ENCODE assay signal across 11 cellular contexts in genomic region chr1:205744403-205744802, GRCh38.
"Had no signal": no experiment of that assay in that cellular context is flagged by ENCODE, and none has a peak within 500 bp of the region (broad histone marks: within the 10 kb centered on the region; RNA-seq: fewer than 3 reads in every experiment).

No MANE protein-coding gene starts in this region.

- H3K9ac ChIP-seq: parathyroid adenoma had no signal

- H3K27me3 ChIP-seq: esophagus muscularis mucosa, thyroid gland, vagina had no signal

- DNase-seq: activated B cell treated with CpG ODN at 0.5 μM for 24 hours; activated CD4-positive, alpha-beta T cell treated with anti-CD3 and anti-CD28 coated beads, Interleukin-2, amount 10 ng/mL, durations not matched to agents 7 days and 5 days; activated T-cell treated with anti-CD3 and anti-CD28 coated beads, Interleukin-2, amount 50 U/mL, for 1 hour; anterior cingulate cortex; mesenchymal stem cell; retina; thyroid gland had no signal

- H3K9me3 ChIP-seq: esophagus muscularis mucosa, thyroid gland, vagina had no signal

- H3K36me3 ChIP-seq: vagina had no signal

- H3K9me3 Mint-ChIP-seq: activated B cell treated with CpG ODN at 0.5 μM for 24 hours; activated CD4-positive, alpha-beta T cell treated with anti-CD3 and anti-CD28 coated beads, Interleukin-2, amount 10 ng/mL, durations not matched to agents 7 days and 5 days; activated naive CD4-positive, alpha-beta T cell treated with anti-CD3 and anti-CD28 coated beads, Interleukin-2, amount 50 U/mL, for 24 hours had no signal

- H3K4me3 Mint-ChIP-seq: activated CD4-positive, alpha-beta T cell treated with anti-CD3 and anti-CD28 coated beads, Interleukin-2, amount 10 ng/mL, durations not matched to agents 7 days and 5 days; activated naive CD4-positive, alpha-beta T cell treated with anti-CD3 and anti-CD28 coated beads, Interleukin-2, amount 50 U/mL, for 24 hours had no signal

- H3K27ac ChIP-seq: esophagus muscularis mucosa, parathyroid adenoma, vagina had no signal

- H3K27ac Mint-ChIP-seq: activated CD4-positive, alpha-beta T cell treated with anti-CD3 and anti-CD28 coated beads, Interleukin-2, amount 10 ng/mL, durations not matched to agents 7 days and 5 days had no signal

- H3K27me3 Mint-ChIP-seq: activated B cell treated with CpG ODN at 0.5 μM for 24 hours; activated CD4-positive, alpha-beta T cell treated with anti-CD3 and anti-CD28 coated beads, Interleukin-2, amount 10 ng/mL, durations not matched to agents 7 days and 5 days; activated naive CD4-positive, alpha-beta T cell treated with anti-CD3 and anti-CD28 coated beads, Interleukin-2, amount 50 U/mL, for 24 hours had no signal

- H2AFZ ChIP-seq: parathyroid adenoma had no signal

- H3K4me3 ChIP-seq: esophagus muscularis mucosa, thyroid gland, vagina had no signal
